In the genomic region with DNA sequence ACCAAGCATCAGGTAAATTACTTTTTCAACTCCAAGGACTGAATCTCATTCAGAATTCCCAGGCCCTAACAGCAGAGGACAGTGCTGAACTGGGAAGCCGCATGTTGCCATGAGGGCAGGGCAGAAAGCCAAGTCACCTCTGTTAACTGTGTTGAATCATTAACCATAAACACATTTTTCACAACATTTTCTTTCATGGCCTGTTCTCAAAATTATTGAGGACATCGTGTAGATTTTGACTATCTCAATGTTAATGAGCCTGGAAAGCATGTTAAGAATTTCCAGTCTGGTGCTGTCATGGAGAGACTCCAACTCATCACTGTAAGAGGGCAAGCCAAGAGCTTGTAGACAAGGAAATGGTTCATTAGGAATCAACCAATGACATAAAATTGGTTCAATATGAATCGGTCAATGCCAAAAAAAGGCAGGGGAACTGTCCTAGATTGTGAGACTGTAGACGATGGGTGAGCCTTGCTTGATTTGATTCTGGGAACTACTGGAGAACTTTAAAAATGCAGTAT, we compare ENCODE assay signal across 11 cellular contexts. TPM values are rescaled to one million over a fixed set of nuclear protein-coding genes. Genes with fewer than 3 reads are reported as not detected.
DNase-seq lines count a peak whose midpoint lies in the region; ATAC-seq and TF ChIP-seq lines count a peak whose summit lies in the region.
"Had no signal": no experiment of that assay in that cellular context is flagged by ENCODE, and none has a peak within 500 bp of the region (broad histone marks: within the 10 kb centered on the region; RNA-seq: fewer than 3 reads in every experiment).

No MANE protein-coding gene starts in this region.

- no peaks in the 10 kb centered on the region for H3K9me3 ChIP-seq in mucosa of descending colon
- H3K9me3 ChIP-seq: neutrophil had no signal

- ATAC-seq in mucosa of descending colon: peak; percentile 93
- no peak for ATAC-seq in HG03457 (IDR thresholded peaks at IDR 0.05; ENCODE audit: unreplicated experiment)
- no peak for ATAC-seq in HG02678 (IDR thresholded peaks at IDR 0.05; ENCODE audit: unreplicated experiment)
- ATAC-seq in HG02840 (IDR thresholded peaks at IDR 0.05; ENCODE audit: low FRiP score, unreplicated experiment): no peak
- ATAC-seq: stimulated activated naive CD8-positive, alpha-beta T cell treated with anti-CD3 and anti-CD28 coated beads, Interleukin-15, Interleukin-2, amounts not matched to agents 100 U/mL and 50 U/mL, for 24 hours had no signal

- intact Hi-C loops in dorsolateral prefrontal cortex (cut with DNase I): loop anchor here in 1 of 2 donors (10.0 kb wide), 1 partner anchor 165 kb away; no protein-coding TSS in a partner anchor
- intact Hi-C loops in mucosa of descending colon (cut with DNase I, micrococcal nuclease): no loop called here

- peaks cover 9% of the 10 kb centered on the region for H3K4me1 ChIP-seq in mucosa of descending colon (ENCODE audit: low read depth)

- no peaks in the 10 kb centered on the region for H3K36me3 ChIP-seq in mucosa of descending colon (ENCODE audit: low read depth)
- H3K36me3 ChIP-seq: neutrophil had no signal

- peak overlapping the region in 15 of 59 donors; percentile 0 to 50 (median 14) for H3K27ac ChIP-seq in dorsolateral prefrontal cortex
- H3K27ac ChIP-seq: neutrophil had no signal

- TF ChIP-seq CTCF in LNCaP clone FGC (IDR thresholded peaks at IDR 0.05; ENCODE audit: control insufficient read depth, extremely low read depth, insufficient read depth) (peak; percentile 83), dorsolateral prefrontal cortex (IDR thresholded peaks at IDR 0.05 in 54 of 56, conservative IDR thresholded peaks at IDR 0.05 in 2 of 56; ENCODE audit: low read depth in 1 of 56, partially characterized antibody in 56 of 56) (peak in 45 of 56 donors; percentile 8 to 66 (median 39)), mucosa of descending colon (IDR thresholded peaks at IDR 0.05) (peak; percentile 28)

- no peaks in the 10 kb centered on the region for H3K27me3 ChIP-seq in dorsolateral prefrontal cortex
- H3K27me3 ChIP-seq: neutrophil had no signal

- DNase-seq in Ammon's horn (ENCODE audit: low spot score) (peak; percentile 39), LNCaP clone FGC (ENCODE audit: low read depth) (peak; percentile 40), dorsolateral prefrontal cortex (peak in 2 of 10 donors; percentile 19 to 34), mucosa of descending colon (peak; percentile 51 to 87 (median 64))
- DNase-seq in stimulated activated CD8-positive, alpha-beta memory T cell treated with anti-CD3 and anti-CD28 coated beads, Interleukin-4, amount 100 ng/mL, for 48 hours: no peak
- DNase-seq: activated CD4-positive, alpha-beta T cell treated with anti-CD3 and anti-CD28 coated beads for 4 hours; stimulated activated naive CD8-positive, alpha-beta T cell treated with anti-CD3 and anti-CD28 coated beads, Interleukin-15, Interleukin-2, amounts not matched to agents 100 U/mL and 50 U/mL, for 24 hours had no signal

- H3K4me3 ChIP-seq in LNCaP clone FGC (ENCODE audit: low read depth, low read length) (no peak overlapping the region), dorsolateral prefrontal cortex (no peak overlapping the region), mucosa of descending colon (no peak overlapping the region)

RNA-seq across cellular contexts. Expression of a gene that starts 33.7 kb away (rescaled TPM):
- 10 to 100 TPM in 118 of 120 experiments, 1 to 10 TPM in 2; 9.4 to 89.6 (median 31.5) TPM for total RNA-seq in dorsolateral prefrontal cortex
- total RNA-seq in mucosa of descending colon: 100 to 1,000 TPM in 2 of 3 donors, 10 to 100 TPM in 1; 40.1 to 130 (median 111) TPM

Comparison
In these comparisons a context has a peak if more than half of its experiments do, and no peak if none do; other contexts are left out.
1. CTCF ChIP-seq: peak in every context shown above with its lines; median percentile 83 in LNCaP clone FGC; 39 in dorsolateral prefrontal cortex; 28 in mucosa of descending colon.